Comparison of ENCODE assay signal across 25 cellular contexts in the genomic region with DNA sequence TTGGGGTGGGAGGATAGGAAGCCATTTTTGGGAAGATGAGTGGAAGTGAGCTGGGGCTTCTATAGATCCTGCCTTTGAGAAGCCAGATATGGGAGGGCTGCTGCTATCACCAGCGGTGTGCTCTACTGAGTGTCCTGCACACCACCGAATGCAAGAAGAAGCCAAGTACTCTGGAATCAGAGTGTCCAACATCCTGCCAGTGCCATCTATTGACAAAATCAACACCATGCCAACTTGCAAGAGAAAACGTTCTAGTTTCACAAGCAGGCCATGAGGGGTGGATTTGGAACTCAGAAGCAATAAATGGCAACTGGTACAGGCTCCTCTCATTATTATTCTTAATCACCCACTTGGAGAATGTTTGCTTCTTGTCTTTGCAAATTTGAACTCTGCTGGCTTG.
"Had no signal": no experiment of that assay in that cellular context is flagged by ENCODE, and none has a peak within 500 bp of the region (broad histone marks: within the 10 kb centered on the region; RNA-seq: fewer than 3 reads in every experiment).

No MANE protein-coding gene starts in this region.

- H3K27ac Mint-ChIP-seq: activated CD4-positive, alpha-beta memory T cell treated with anti-CD3 and anti-CD28 coated beads for 36 hours; activated naive CD4-positive, alpha-beta T cell treated with anti-CD3 and anti-CD28 coated beads, Interleukin-2, amount 50 U/mL, for 72 hours; activated T-helper 1 cell treated with anti-CD3 and anti-CD28 coated beads, Interleukin-12 subunit alpha, Interleukin-12 subunit beta, Interleukin-2, Interleukin-4 antibody, amounts not matched to agents 30 ng/mL and 10 ng/mL and 1 ng/mL, durations not matched to agents 14 hours and 24 hours and 36 hours; endodermal cell; progenitor cell of endocrine pancreas; stimulated activated naive CD8-positive, alpha-beta T cell treated with anti-CD3 and anti-CD28 coated beads, Interleukin-15, amount 100 ng/mL, for 72 hours; T-helper 2 cell treated with Interferon-gamma antibody and Interleukin-4, amounts not matched to agents 5 μg/mL and 100 μg/mL, for 36 hours; type B pancreatic cell; WTC11 had no signal

- H3K36me3 ChIP-seq: adrenal gland, breast epithelium, lower lobe of right lung, right atrium auricular region had no signal

- H3K9me3 ChIP-seq: adrenal gland, breast epithelium, lower lobe of right lung, right atrium auricular region had no signal

- H3K27ac ChIP-seq: adrenal gland, breast epithelium, dorsolateral prefrontal cortex, lower lobe of right lung, right atrium auricular region, skin epidermis had no signal

- H3K36me3 Mint-ChIP-seq: activated CD4-positive, alpha-beta memory T cell treated with anti-CD3 and anti-CD28 coated beads for 36 hours; activated naive CD4-positive, alpha-beta T cell treated with anti-CD3 and anti-CD28 coated beads, Interleukin-2, amount 50 U/mL, for 72 hours; type B pancreatic cell; WTC11 had no signal

- H3K4me3 Mint-ChIP-seq: activated CD4-positive, alpha-beta memory T cell treated with anti-CD3 and anti-CD28 coated beads for 36 hours; activated T-helper 1 cell treated with anti-CD3 and anti-CD28 coated beads, Interleukin-12 subunit alpha, Interleukin-12 subunit beta, Interleukin-2, Interleukin-4 antibody, amounts not matched to agents 30 ng/mL and 10 ng/mL and 1 ng/mL, durations not matched to agents 14 hours and 24 hours and 36 hours; endodermal cell; neural crest cell; stimulated activated naive CD8-positive, alpha-beta T cell treated with anti-CD3 and anti-CD28 coated beads, Interleukin-15, amount 100 ng/mL, for 72 hours; T-helper 2 cell treated with Interferon-gamma antibody and Interleukin-4, amounts not matched to agents 5 μg/mL and 100 μg/mL, for 36 hours; type B pancreatic cell; WTC11 had no signal

- H3K4me1 Mint-ChIP-seq: endodermal cell; neural crest cell; stimulated activated naive CD8-positive, alpha-beta T cell treated with anti-CD3 and anti-CD28 coated beads, Interleukin-15, amount 100 ng/mL, for 72 hours had no signal

- ATAC-seq: activated naive CD4-positive, alpha-beta T cell treated with anti-CD3 and anti-CD28 coated beads, Interleukin-2, amount 50 U/mL, for 72 hours; lower lobe of right lung; stimulated activated naive CD8-positive, alpha-beta T cell treated with anti-CD3 and anti-CD28 coated beads, Interleukin-15, amount 100 ng/mL, for 72 hours; WTC11 had no signal

- H3K27me3 ChIP-seq: adrenal gland, breast epithelium, right atrium auricular region had no signal

- FAIRE-seq: astrocyte, TTC549 had no signal

- DNase-seq: activated CD4-positive, alpha-beta memory T cell treated with anti-CD3 and anti-CD28 coated beads for 36 hours; activated CD4-positive, alpha-beta T cell treated with anti-CD3 and anti-CD28 coated beads for 4 hours; activated gamma-delta T cell treated with Interleukin-2 at 50 U/mL for 16 hours; activated T-cell treated with anti-CD3 and anti-CD28 coated beads for 4 hours; adrenal gland; endodermal cell; erythroblast; lower lobe of right lung; midbrain; stimulated activated CD4-positive, alpha-beta T cell treated with anti-CD3 and anti-CD28 coated beads, Interleukin-15, amount 100 ng/mL, for 24 hours; stimulated activated CD4-positive, alpha-beta T cell treated with anti-CD3 and anti-CD28 coated beads, Interleukin-2, amount 100 ng/mL, for 48 hours; stimulated activated naive CD8-positive, alpha-beta T cell treated with anti-CD3 and anti-CD28 coated beads, Interleukin-15, amount 100 ng/mL, for 72 hours had no signal

- H3K4me1 ChIP-seq: adrenal gland, breast epithelium, lower lobe of right lung, right atrium auricular region had no signal

- H3K4me3 ChIP-seq: adrenal gland, breast epithelium, dorsolateral prefrontal cortex, lower lobe of right lung, right atrium auricular region, skin epidermis had no signal

- H3K9me3 Mint-ChIP-seq: activated CD4-positive, alpha-beta memory T cell treated with anti-CD3 and anti-CD28 coated beads for 36 hours; activated naive CD4-positive, alpha-beta T cell treated with anti-CD3 and anti-CD28 coated beads, Interleukin-2, amount 50 U/mL, for 72 hours; activated T-helper 1 cell treated with anti-CD3 and anti-CD28 coated beads, Interleukin-12 subunit alpha, Interleukin-12 subunit beta, Interleukin-2, Interleukin-4 antibody, amounts not matched to agents 30 ng/mL and 10 ng/mL and 1 ng/mL, durations not matched to agents 14 hours and 24 hours and 36 hours; neural crest cell; stimulated activated naive CD8-positive, alpha-beta T cell treated with anti-CD3 and anti-CD28 coated beads, Interleukin-15, amount 100 ng/mL, for 72 hours; T-helper 2 cell treated with Interferon-gamma antibody and Interleukin-4, amounts not matched to agents 5 μg/mL and 100 μg/mL, for 36 hours; type B pancreatic cell had no signal
